11 cellular contexts compared by ENCODE assay signal in genomic region chr5:89255845-89256463, GRCh38.
DNase-seq lines count a peak whose midpoint lies in the region; ATAC-seq, FAIRE-seq and TF ChIP-seq lines count a peak whose summit lies in the region.
"Had no signal": no experiment of that assay in that cellular context is flagged by ENCODE, and none has a peak within 500 bp of the region (broad histone marks: within the 10 kb centered on the region; RNA-seq: fewer than 3 reads in every experiment).

No MANE protein-coding gene starts in this region.

- TF ChIP-seq POLR2A in endothelial cell of umbilical vein (IDR thresholded peaks at IDR 0.05; ENCODE audit: low read depth, low read length) (no peak), prostate gland (IDR thresholded peaks at IDR 0.05) (no peak)

- H3K9me2 ChIP-seq in OCI-LY7 (ENCODE audit: insufficient read depth, low read length): no peaks in the 10 kb centered on the region

- ATAC-seq in naive thymus-derived CD8-positive, alpha-beta T cell: no peak

- POLR2A ChIA-PET in OCI-LY7 (lab: Charles Lee): no interaction called here
- POLR2A ChIA-PET in endothelial cell of umbilical vein (lab: Charles Lee): no interaction called here
- POLR2A ChIA-PET in naive thymus-derived CD8-positive, alpha-beta T cell (lab: Charles Lee): no interaction called here

- 91% methylated on average over 5 of the region's 5 CpGs for WGBS in prostate gland

- TF ChIP-seq CTCF in OCI-LY7 (conservative IDR thresholded peaks at IDR 0.05; ENCODE audit: low read length) (no peak), endothelial cell of umbilical vein (IDR thresholded peaks at IDR 0.05; ENCODE audit: extremely low read depth in 1 of 2, insufficient read depth in 1 of 2, low read depth in 1 of 2, low read length in 2 of 2) (no peak), prostate gland (IDR thresholded peaks at IDR 0.05) (no peak)

- dilution Hi-C loops in endothelial cell of umbilical vein (cut with MboI; ENCODE audit: extremely low pct_ligation_motif_present, low sequenced_read_pairs): no loop called here

- H2AFZ ChIP-seq in OCI-LY7 (ENCODE audit: low read length) (peak overlapping the region; percentile 45; the same call in 1 of the 2 replicates), endothelial cell of umbilical vein (ENCODE audit: low read depth, low read length) (no peak overlapping the region)

- H3K4me3 Mint-ChIP-seq in naive thymus-derived CD8-positive, alpha-beta T cell: no peak overlapping the region

- H3K27ac Mint-ChIP-seq in naive thymus-derived CD8-positive, alpha-beta T cell: peak overlapping the region in 1 of 10 donors; percentile 13

- peak; percentile 43 for FAIRE-seq in endothelial cell of umbilical vein (lab: Jason Lieb, UNC)

- no TSS peak for BruUV-seq in OCI-LY7 (replicated peaks; lab: Mats Ljungman, UMichigan)
- BruUV-seq in endothelial cell of umbilical vein (replicated peaks; lab: Mats Ljungman, UMichigan): no TSS peak

- DNase-seq in NCI-H526 (lab: John Stamatoyannopoulos, UW) (peak; percentile 3 to 36), NCI-H526 treated with DMSO at 0.1 percent for 48 hours (lab: John Stamatoyannopoulos, UW) (no peak), OCI-LY7 (ENCODE audit: low spot score) (peak; percentile 33), endothelial cell of umbilical vein (ENCODE audit: low read depth, low spot score) (peak; percentile 8), retina (peak; percentile 4), prostate gland (ENCODE audit: low spot score) (no peak), medulla oblongata (ENCODE audit: extremely low spot score) (no peak)
- DNase-seq in naive thymus-derived CD8-positive, alpha-beta T cell: no peak
- DNase-seq: activated CD4-positive, alpha-beta T cell treated with anti-CD3 and anti-CD28 coated beads for 1 hour; amygdala; NCI-H446 treated with DMSO at 0.1 percent for 48 hours had no signal

- H3K4me2 ChIP-seq in OCI-LY7 (ENCODE audit: low read length): no peak overlapping the region
- no peak overlapping the region for H3K4me2 ChIP-seq in endothelial cell of umbilical vein (ENCODE audit: insufficient read depth, low read length)

- H3K27me3 ChIP-seq in endothelial cell of umbilical vein (ENCODE audit: control insufficient read depth in 2 of 2, insufficient read depth in 2 of 2, low read length in 2 of 2) (no peaks in the 10 kb centered on the region), prostate gland (replicated peaks; ENCODE audit: insufficient read depth) (no peaks in the 10 kb centered on the region)

- H3K4me3 ChIP-seq in OCI-LY7 (ENCODE audit: low read depth, low read length, poor library complexity, severe bottlenecking): no peak overlapping the region
- H3K4me3 ChIP-seq in endothelial cell of umbilical vein (replicated peaks in 1 of 3; ENCODE audit: insufficient read depth in 1 of 3, low read depth in 1 of 3, low read length in 3 of 3): no peak overlapping the region
- H3K4me3 ChIP-seq in prostate gland: no peak overlapping the region

- H3K27ac ChIP-seq in OCI-LY7 (ENCODE audit: low read depth, low read length, poor library complexity, severe bottlenecking) (no peak overlapping the region), endothelial cell of umbilical vein (ENCODE audit: insufficient read depth, low read depth, low read length) (no peak overlapping the region), prostate gland (no peak overlapping the region)

- no peaks in the 10 kb centered on the region for H3K36me3 ChIP-seq in OCI-LY7 (ENCODE audit: insufficient read depth, low read length)
- no peaks in the 10 kb centered on the region for H3K36me3 ChIP-seq in endothelial cell of umbilical vein (ENCODE audit: control insufficient read depth in 2 of 2, extremely low read depth in 1 of 2, insufficient read depth in 2 of 2, low read length in 2 of 2)
- no peaks in the 10 kb centered on the region for H3K36me3 ChIP-seq in prostate gland

- no peaks in the 10 kb centered on the region for H3K9me3 ChIP-seq in OCI-LY7 (ENCODE audit: low read length)
- no peaks in the 10 kb centered on the region for H3K9me3 ChIP-seq in endothelial cell of umbilical vein (replicated peaks; ENCODE audit: control insufficient read depth, insufficient read depth, low read length)
- no peaks in the 10 kb centered on the region for H3K9me3 ChIP-seq in prostate gland

- H3K9me1 ChIP-seq in endothelial cell of umbilical vein (replicated peaks; ENCODE audit: control insufficient read depth, extremely low read depth, insufficient read depth, low read length): no peaks in the 10 kb centered on the region

- no peaks in the 10 kb centered on the region for H3K4me1 ChIP-seq in OCI-LY7 (ENCODE audit: insufficient read depth, low read length, poor library complexity, severe bottlenecking)
- no peaks in the 10 kb centered on the region for H3K4me1 ChIP-seq in endothelial cell of umbilical vein (ENCODE audit: control insufficient read depth, extremely low read depth, insufficient read depth, low read length)
- H3K4me1 ChIP-seq in prostate gland (replicated peaks): no peaks in the 10 kb centered on the region

- no peaks in the 10 kb centered on the region for H3K36me3 Mint-ChIP-seq in naive thymus-derived CD8-positive, alpha-beta T cell

- H3K9me3 Mint-ChIP-seq in naive thymus-derived CD8-positive, alpha-beta T cell: peaks cover 0 to 4% (median 0%) of the 10 kb centered on the region in 9 donors

- H3K4me1 Mint-ChIP-seq in naive thymus-derived CD8-positive, alpha-beta T cell: peaks cover 0 to 5% (median 0%) of the 10 kb centered on the region in 4 donors

- intact Hi-C loops in OCI-LY7 (cut with micrococcal nuclease; ENCODE audit: unreplicated experiment) (no loop called here), endothelial cell of umbilical vein (cut with micrococcal nuclease) (no loop called here), prostate gland (cut with DNase I) (no loop called here)

- H3K79me2 ChIP-seq in OCI-LY7 (ENCODE audit: insufficient read depth, low read depth, low read length): no peaks in the 10 kb centered on the region
- no peaks in the 10 kb centered on the region for H3K79me2 ChIP-seq in endothelial cell of umbilical vein (ENCODE audit: control insufficient read depth, insufficient read depth, low read length)

- CTCF ChIA-PET in OCI-LY7 (lab: Charles Lee; ENCODE audit: unreplicated experiment) (no interaction called here), endothelial cell of umbilical vein (lab: Charles Lee) (no interaction called here)

- H3K27me3 Mint-ChIP-seq in naive thymus-derived CD8-positive, alpha-beta T cell: peaks cover 0 to under 1% (median 0%) of the 10 kb centered on the region in 5 donors

- no peaks in the 10 kb centered on the region for H4K20me1 ChIP-seq in OCI-LY7 (ENCODE audit: insufficient read depth, low read length)
- no peaks in the 10 kb centered on the region for H4K20me1 ChIP-seq in endothelial cell of umbilical vein (replicated peaks; ENCODE audit: control insufficient read depth, extremely low read depth, insufficient read depth, low read length)

- no peak overlapping the region for H3K9ac ChIP-seq in endothelial cell of umbilical vein (replicated peaks; ENCODE audit: extremely low read depth, insufficient read depth, low read length)

TF ChIP-seq in endothelial cell of umbilical vein, 7 proteins besides CTCF, POLR2A, EP300 and RAD21:
- TF ChIP-seq GATA2 (IDR thresholded peaks at IDR 0.05; ENCODE audit: insufficient read depth, insufficient read length, low read depth, low read length): no peak
- no peak for TF ChIP-seq FOS (IDR thresholded peaks at IDR 0.05; ENCODE audit: borderline replicate concordance, insufficient read depth, low read length)
- TF ChIP-seq MYC (IDR thresholded peaks at IDR 0.05; ENCODE audit: low read depth, low read length): no peak
- TF ChIP-seq POLR2AphosphoS5 (IDR thresholded peaks at IDR 0.05; ENCODE audit: insufficient read depth, low read depth, low read length): no peak
- no peak for TF ChIP-seq JUN (IDR thresholded peaks at IDR 0.05; ENCODE audit: borderline replicate concordance, insufficient read depth, insufficient read length, low read depth)
- TF ChIP-seq MAX (IDR thresholded peaks at IDR 0.05; ENCODE audit: insufficient read depth, insufficient read length): no peak
- TF ChIP-seq EZH2 (IDR thresholded peaks at IDR 0.05; ENCODE audit: borderline replicate concordance, low read depth, low read length, severe bottlenecking): no peak

Comparison
In these comparisons a context has a peak if more than half of its experiments do, and no peak if none do; other contexts are left out.
1. DNase-seq: peak in NCI-H526 (2 of 2), OCI-LY7 (single experiment), endothelial cell of umbilical vein (single experiment) and retina (single experiment); none in NCI-H526 treated with DMSO at 0.1 percent for 48 hours (single experiment), naive thymus-derived CD8-positive, alpha-beta T cell (0 of 10), prostate gland (single experiment) and medulla oblongata (single experiment).